ENCODE assay signal across 8 cellular contexts in the genomic region with DNA sequence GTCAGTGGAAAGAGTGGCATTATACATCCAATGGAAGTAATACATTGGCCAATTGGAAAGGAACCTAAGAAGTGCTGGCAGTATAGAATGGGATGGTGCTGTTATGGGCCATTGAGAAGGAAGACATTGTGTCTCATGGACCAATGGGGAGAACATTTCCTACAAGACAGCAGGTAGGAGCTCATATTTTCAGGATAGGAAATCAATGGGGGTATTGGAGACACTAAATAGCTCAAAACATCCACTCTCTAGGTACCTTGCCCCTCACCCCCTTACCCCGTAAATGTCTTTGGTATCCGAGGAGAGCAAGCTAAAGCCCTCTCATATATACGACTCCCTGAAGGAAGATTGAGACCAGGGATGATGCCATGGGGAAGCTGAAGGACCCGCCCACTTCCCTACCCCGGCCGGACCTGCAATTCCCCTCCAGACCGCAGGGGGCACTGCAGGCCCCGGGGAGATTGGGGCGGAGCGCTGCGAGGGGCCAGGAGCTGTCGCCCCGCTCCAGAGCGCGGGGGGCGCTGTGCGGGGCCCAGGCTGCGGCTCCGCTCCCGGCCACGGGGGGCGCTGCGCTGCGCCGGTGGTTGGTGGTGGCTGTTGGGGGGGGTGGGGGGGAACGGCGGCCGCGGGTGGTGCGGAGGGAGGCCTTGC. TPM values are rescaled to one million over a fixed set of nuclear protein-coding genes. Genes with fewer than 3 reads are reported as not detected.
DNase-seq lines count a peak whose midpoint lies in the region; ATAC-seq and TF ChIP-seq lines count a peak whose summit lies in the region.

A gene with protein sequence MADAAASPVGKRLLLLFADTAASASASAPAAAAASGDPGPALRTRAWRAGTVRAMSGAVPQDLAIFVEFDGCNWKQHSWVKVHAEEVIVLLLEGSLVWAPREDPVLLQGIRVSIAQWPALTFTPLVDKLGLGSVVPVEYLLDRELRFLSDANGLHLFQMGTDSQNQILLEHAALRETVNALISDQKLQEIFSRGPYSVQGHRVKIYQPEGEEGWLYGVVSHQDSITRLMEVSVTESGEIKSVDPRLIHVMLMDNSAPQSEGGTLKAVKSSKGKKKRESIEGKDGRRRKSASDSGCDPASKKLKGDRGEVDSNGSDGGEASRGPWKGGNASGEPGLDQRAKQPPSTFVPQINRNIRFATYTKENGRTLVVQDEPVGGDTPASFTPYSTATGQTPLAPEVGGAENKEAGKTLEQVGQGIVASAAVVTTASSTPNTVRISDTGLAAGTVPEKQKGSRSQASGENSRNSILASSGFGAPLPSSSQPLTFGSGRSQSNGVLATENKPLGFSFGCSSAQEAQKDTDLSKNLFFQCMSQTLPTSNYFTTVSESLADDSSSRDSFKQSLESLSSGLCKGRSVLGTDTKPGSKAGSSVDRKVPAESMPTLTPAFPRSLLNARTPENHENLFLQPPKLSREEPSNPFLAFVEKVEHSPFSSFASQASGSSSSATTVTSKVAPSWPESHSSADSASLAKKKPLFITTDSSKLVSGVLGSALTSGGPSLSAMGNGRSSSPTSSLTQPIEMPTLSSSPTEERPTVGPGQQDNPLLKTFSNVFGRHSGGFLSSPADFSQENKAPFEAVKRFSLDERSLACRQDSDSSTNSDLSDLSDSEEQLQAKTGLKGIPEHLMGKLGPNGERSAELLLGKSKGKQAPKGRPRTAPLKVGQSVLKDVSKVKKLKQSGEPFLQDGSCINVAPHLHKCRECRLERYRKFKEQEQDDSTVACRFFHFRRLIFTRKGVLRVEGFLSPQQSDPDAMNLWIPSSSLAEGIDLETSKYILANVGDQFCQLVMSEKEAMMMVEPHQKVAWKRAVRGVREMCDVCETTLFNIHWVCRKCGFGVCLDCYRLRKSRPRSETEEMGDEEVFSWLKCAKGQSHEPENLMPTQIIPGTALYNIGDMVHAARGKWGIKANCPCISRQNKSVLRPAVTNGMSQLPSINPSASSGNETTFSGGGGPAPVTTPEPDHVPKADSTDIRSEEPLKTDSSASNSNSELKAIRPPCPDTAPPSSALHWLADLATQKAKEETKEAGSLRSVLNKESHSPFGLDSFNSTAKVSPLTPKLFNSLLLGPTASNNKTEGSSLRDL (N-terminal part only) (plus strand): TSS at position 615 of the 651 bp plus-strand sequence. CDS start 111 bp downstream, outside the sequence.

- peak within 1 kb of the TSS; percentile 90 for H3K27ac ChIP-seq in HUES48 (ENCODE audit: low read depth, low read length)
- peak within 1 kb of the TSS; percentile 93 for H3K27ac ChIP-seq in OCI-LY3 (ENCODE audit: low read length)

- CTCF ChIA-PET in Caco-2 (lab: Charles Lee), result interaction anchor here (0.5 to 3.1 kb wide), 25 partner anchors 9 to 318 kb away, joined by 3 to 54 read pairs (median 4); a partner anchor contains a TSS

- H3K36me3 ChIP-seq in Caco-2 (ENCODE audit: control insufficient read depth, insufficient read depth, low read length) (no peaks in the 10 kb centered on the region; the same call in 1 of the 2 replicates), HUES48 (ENCODE audit: control insufficient read depth, insufficient read depth, low read length) (peaks cover 28% of the 10 kb centered on the region), OCI-LY3 (replicated peaks; ENCODE audit: low read depth, low read length) (peaks cover 10% of the 10 kb centered on the region), mucosa of descending colon (ENCODE audit: low read depth) (no peaks in the 10 kb centered on the region)

- peak within 1 kb of the TSS; percentile 89 for H3K4me2 ChIP-seq in OCI-LY3 (ENCODE audit: low read length)

- DNase-seq in Caco-2 (peak; percentile 82 to 98), activated T-cell treated with anti-CD3 and anti-CD28 coated beads for 1 hour (ENCODE audit: low read depth) (peak; percentile 85), epithelial cell of esophagus (ENCODE audit: low read depth) (peak; percentile 86), mucosa of descending colon (peak; percentile 91 to 96 (median 92))
- DNase-seq in stimulated activated CD8-positive, alpha-beta memory T cell treated with anti-CD3 and anti-CD28 coated beads, Interleukin-4, amount 100 ng/mL, for 1 hour (ENCODE audit: low read depth in 2 of 2, low spot score in 1 of 2), result peak; percentile 75 to 82

- peaks cover 46% of the 10 kb centered on the region for H3K79me2 ChIP-seq in OCI-LY3 (ENCODE audit: low read length)

- peaks cover 23% of the 10 kb centered on the region for H4K20me1 ChIP-seq in OCI-LY3 (ENCODE audit: insufficient read depth, low read length)

- H3K9me3 ChIP-seq in Caco-2 (no peaks in the 10 kb centered on the region), HUES48 (ENCODE audit: control insufficient read depth, insufficient read depth, low read length) (no peaks in the 10 kb centered on the region), OCI-LY3 (ENCODE audit: insufficient read depth, low read length) (no peaks in the 10 kb centered on the region), mucosa of descending colon (no peaks in the 10 kb centered on the region)

- peak within 1 kb of the TSS; percentile 78 for H3K4me3 ChIP-seq in Caco-2 (ENCODE audit: low read depth, low read length)
- peak within 1 kb of the TSS; percentile 90 for H3K4me3 ChIP-seq in HUES48 (ENCODE audit: low read depth, low read length)
- H3K4me3 ChIP-seq in OCI-LY3 (ENCODE audit: low read length), result peak within 1 kb of the TSS; percentile 98
- peak within 1 kb of the TSS; percentile 80 for H3K4me3 ChIP-seq in epithelial cell of esophagus (ENCODE audit: low read length)
- peak within 1 kb of the TSS; percentile 96 for H3K4me3 ChIP-seq in mucosa of descending colon

- H3K27ac Mint-ChIP-seq in Caco-2 (ENCODE audit: unreplicated experiment), result peak within 1 kb of the TSS; percentile 92

- H3K27me3 ChIP-seq in Caco-2 (replicated peaks; ENCODE audit: control insufficient read depth, insufficient read depth, low read length) (no peaks in the 10 kb centered on the region), HUES48 (ENCODE audit: control insufficient read depth, insufficient read depth, low read length) (no peaks in the 10 kb centered on the region), OCI-LY3 (ENCODE audit: low read depth, low read length) (no peaks in the 10 kb centered on the region)

- H3K36me3 Mint-ChIP-seq in Caco-2 (ENCODE audit: insufficient read depth, unreplicated experiment), result peaks cover 26% of the 10 kb centered on the region

- peaks cover 17% of the 10 kb centered on the region for H3K4me1 Mint-ChIP-seq in Caco-2 (ENCODE audit: low read depth, unreplicated experiment)

- H3K4me3 Mint-ChIP-seq in Caco-2 (ENCODE audit: unreplicated experiment), result peak within 1 kb of the TSS; percentile 91

- H3K4me1 ChIP-seq in Caco-2 (peaks cover 12% of the 10 kb centered on the region; the same call in 1 of the 2 replicates), HUES48 (ENCODE audit: control insufficient read depth, insufficient read depth, low read length) (peaks cover 20% of the 10 kb centered on the region), OCI-LY3 (ENCODE audit: low read length) (peaks cover 14% of the 10 kb centered on the region), mucosa of descending colon (ENCODE audit: low read depth) (peaks cover 18% of the 10 kb centered on the region)

- ATAC-seq in GM21367 (IDR thresholded peaks at IDR 0.05; ENCODE audit: unreplicated experiment) (peak; percentile 44), mucosa of descending colon (peak; percentile 96)

- no TSS peak for BruUV-seq in Caco-2 (replicated peaks; lab: Mats Ljungman, UMichigan)

- TF ChIP-seq CTCF in Caco-2 (IDR thresholded peaks at IDR 0.05; ENCODE audit: insufficient read depth in 1 of 2, low read depth in 1 of 2, low read length in 1 of 2, severe bottlenecking in 1 of 2, unreplicated experiment in 1 of 2) (peak; percentile 98 to 99), OCI-LY3 (IDR thresholded peaks at IDR 0.05; ENCODE audit: low read depth, low read length) (peak; percentile 86), epithelial cell of esophagus (IDR thresholded peaks at IDR 0.05; ENCODE audit: insufficient read depth, low read depth, low read length, missing control alignments) (peak; percentile 87), mucosa of descending colon (IDR thresholded peaks at IDR 0.05) (peak; percentile 100)

- H3K9me3 Mint-ChIP-seq in Caco-2 (ENCODE audit: unreplicated experiment), result no peaks in the 10 kb centered on the region

- intact Hi-C loops in Caco-2 (cut with micrococcal nuclease; ENCODE audit: unreplicated experiment) (no loop called here), mucosa of descending colon (cut with DNase I, micrococcal nuclease) (no loop called here)

- H2AFZ ChIP-seq in OCI-LY3 (ENCODE audit: low read depth, low read length), result no peak within 1 kb of the TSS; the same call in 1 of the 2 replicates

- POLR2A ChIA-PET in Caco-2 (lab: Charles Lee), result interaction anchor here (0.5 to 2.7 kb wide), 6 partner anchors 13 to 278 kb away, joined by 4 to 34 read pairs (median 6); a partner anchor contains a TSS

- H3K9ac ChIP-seq in HUES48 (ENCODE audit: low read depth, low read length) (peak within 1 kb of the TSS; percentile 85), OCI-LY3 (ENCODE audit: low read length) (peak within 1 kb of the TSS; percentile 98)

- H3K27me3 Mint-ChIP-seq in Caco-2 (ENCODE audit: insufficient read depth, unreplicated experiment), result no peaks in the 10 kb centered on the region

RNA-seq across cellular contexts. Expression of the gene that starts here (rescaled TPM):
- 71.8 and 77.9 TPM in 2 replicates for total RNA-seq in Caco-2 (2022)
- 10 to 100 TPM; 56.6 to 84.3 (median 71.7) TPM for total RNA-seq in mucosa of descending colon

Comparison
In these comparisons a context has a peak if more than half of its experiments do, and no peak if none do; other contexts are left out.
1. Peak in every context shown above with its lines: DNase-seq, ATAC-seq, H3K4me3 ChIP-seq and H3K27ac ChIP-seq.